In genomic region chr10:6409982-6410694, GRCh38 we compare ENCODE assay signal across 1 cellular context.
TF ChIP-seq lines count a peak whose summit lies in the region.

No MANE protein-coding gene starts in this region.

TF ChIP-seq in HepG2, 621 proteins besides CTCF, POLR2A, EP300 and RAD21 (continued from another document):
- TF ChIP-seq MBD4 (IDR thresholded peaks at IDR 0.05; ENCODE audit: borderline replicate concordance, low read length) = no peak
